27 cellular contexts compared by ENCODE assay signal in the genomic region with DNA sequence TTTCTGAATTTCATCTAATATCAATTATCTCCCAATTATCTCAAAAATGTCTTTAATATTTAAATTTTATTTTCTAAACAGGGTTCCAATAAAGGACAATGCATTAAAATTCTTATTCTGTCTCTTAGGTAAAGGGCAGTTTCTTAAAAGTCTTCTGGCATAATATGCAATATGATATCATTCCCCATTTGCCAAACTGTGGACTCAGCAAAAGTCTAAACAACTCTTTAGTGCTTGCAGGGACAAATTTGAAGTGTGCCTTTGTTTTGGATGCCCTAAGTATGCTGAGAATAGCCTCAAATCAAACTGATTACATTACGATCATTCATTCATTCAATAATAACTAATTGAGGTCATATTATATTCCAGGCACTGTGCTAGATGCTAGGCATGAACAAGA.
"Had no signal": no experiment of that assay in that cellular context is flagged by ENCODE, and none has a peak within 500 bp of the region (broad histone marks: within the 10 kb centered on the region; RNA-seq: fewer than 3 reads in every experiment).

No MANE protein-coding gene starts in this region.

- H3K9me3 ChIP-seq: colonic mucosa, esophagus squamous epithelium, gastrocnemius medialis, heart right ventricle, left lung, lower lobe of right lung, mucosa of descending colon had no signal

- H3K4me1 ChIP-seq: colonic mucosa, esophagus squamous epithelium, gastrocnemius medialis, heart right ventricle, left lung, lower lobe of right lung had no signal

- DNase-seq: colonic mucosa; cortex of kidney; effector CD8-positive, alpha-beta T cell; effector memory CD8-positive, alpha-beta T cell; endodermal cell; erythroblast; esophagus squamous epithelium; foreskin fibroblast; foreskin melanocyte; gastrocnemius medialis; glutamatergic neuron; head of caudate nucleus; heart right ventricle; hippocampal formation; left cardiac atrium; left lung; left ventricle myocardium superior; lower lobe of right lung; mesenchymal stem cell; mucosa of descending colon; naive B cell had no signal

- H3K4me1 Mint-ChIP-seq: endodermal cell, mesothelial cell of epicardium, naive B cell had no signal

- H3K27ac ChIP-seq: colonic mucosa, epithelial cell of prostate, esophagus squamous epithelium, gastrocnemius medialis, heart right ventricle, left lung, lower lobe of right lung had no signal

- H3K36me3 Mint-ChIP-seq: mesothelial cell of epicardium, naive B cell had no signal

- H3K4me3 Mint-ChIP-seq: dendritic cell treated with granulocyte-macrophage colony-stimulating factor and Interleukin-4, amounts not matched to agents 40 ng/mL and 50 ng/mL, for 4 days; effector memory CD8-positive, alpha-beta T cell; endodermal cell; mesothelial cell of epicardium; naive B cell had no signal

- H3K27me3 Mint-ChIP-seq: dendritic cell treated with granulocyte-macrophage colony-stimulating factor and Interleukin-4, amounts not matched to agents 40 ng/mL and 50 ng/mL, for 4 days; effector memory CD8-positive, alpha-beta T cell; naive B cell had no signal

- H3K36me3 ChIP-seq: colonic mucosa, esophagus squamous epithelium, gastrocnemius medialis, heart right ventricle, left lung, lower lobe of right lung had no signal

- H3K27me3 ChIP-seq: colonic mucosa, esophagus squamous epithelium, gastrocnemius medialis, left lung had no signal

- H3K4me3 ChIP-seq: colonic mucosa, esophagus squamous epithelium, gastrocnemius medialis, heart right ventricle, left lung, lower lobe of right lung, mucosa of descending colon had no signal

- FAIRE-seq: endometrium, islet of Langerhans had no signal

- ATAC-seq: effector memory CD8-positive, alpha-beta T cell; esophagus mucosa; gastrocnemius medialis; heart right ventricle; left cardiac atrium; left lung; left ventricle myocardium superior; lower lobe of right lung; mucosa of descending colon had no signal

- H3K9me3 Mint-ChIP-seq: dendritic cell treated with granulocyte-macrophage colony-stimulating factor and Interleukin-4, amounts not matched to agents 40 ng/mL and 50 ng/mL, for 4 days; effector memory CD8-positive, alpha-beta T cell; endodermal cell; mesothelial cell of epicardium had no signal

- H3K27ac Mint-ChIP-seq: dendritic cell treated with granulocyte-macrophage colony-stimulating factor and Interleukin-4, amounts not matched to agents 40 ng/mL and 50 ng/mL, for 4 days; effector memory CD8-positive, alpha-beta T cell; endodermal cell; mesothelial cell of epicardium; naive B cell had no signal
